ENCODE assay signal across 8 cellular contexts in the genomic region with DNA sequence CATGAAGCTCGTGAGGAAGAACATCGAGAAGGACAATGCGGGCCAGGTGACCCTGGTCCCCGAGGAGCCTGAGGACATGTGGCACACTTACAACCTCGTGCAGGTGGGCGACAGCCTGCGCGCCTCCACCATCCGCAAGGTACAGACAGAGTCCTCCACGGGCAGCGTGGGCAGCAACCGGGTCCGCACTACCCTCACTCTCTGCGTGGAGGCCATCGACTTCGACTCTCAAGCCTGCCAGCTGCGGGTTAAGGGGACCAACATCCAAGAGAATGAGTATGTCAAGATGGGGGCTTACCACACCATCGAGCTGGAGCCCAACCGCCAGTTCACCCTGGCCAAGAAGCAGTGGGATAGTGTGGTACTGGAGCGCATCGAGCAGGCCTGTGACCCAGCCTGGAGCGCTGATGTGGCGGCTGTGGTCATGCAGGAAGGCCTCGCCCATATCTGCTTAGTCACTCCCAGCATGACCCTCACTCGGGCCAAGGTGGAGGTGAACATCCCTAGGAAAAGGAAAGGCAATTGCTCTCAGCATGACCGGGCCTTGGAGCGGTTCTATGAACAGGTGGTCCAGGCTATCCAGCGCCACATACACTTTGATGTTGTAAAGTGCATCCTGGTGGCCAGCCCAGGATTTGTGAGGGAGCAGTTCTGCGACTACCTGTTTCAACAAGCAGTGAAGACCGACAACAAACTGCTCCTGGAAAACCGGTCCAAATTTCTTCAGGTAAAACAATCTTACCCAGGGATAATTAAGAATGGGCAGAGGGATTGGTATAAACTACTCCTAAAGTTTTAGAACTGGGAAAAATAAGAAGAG. TPM values are rescaled to one million over a fixed set of nuclear protein-coding genes. Genes with fewer than 3 reads are reported as not detected.
DNase-seq lines count a peak whose midpoint lies in the region; ATAC-seq and TF ChIP-seq lines count a peak whose summit lies in the region.

No MANE protein-coding gene starts in this region.

- no peaks in the 10 kb centered on the region for H3K27me3 ChIP-seq in CD8-positive, alpha-beta T cell (ENCODE audit: insufficient read depth, low read length)
- no peaks in the 10 kb centered on the region for H3K27me3 ChIP-seq in upper lobe of left lung

- intact Hi-C loops in CD8-positive, alpha-beta T cell (cut with DNase I, micrococcal nuclease), result loop anchor here (1.0 to 5.0 kb wide), 4 partner anchors 52 to 1430 kb away; a partner anchor contains a TSS

- CTCF ChIA-PET in CD8-positive, alpha-beta T cell (lab: Charles Lee), result interaction anchor here (0.6 to 2.1 kb wide), 8 partner anchors 11 to 115 kb away, joined by 3 to 21 read pairs (median 4); no protein-coding TSS in a partner anchor

- no peaks in the 10 kb centered on the region for H3K9me3 Mint-ChIP-seq in CD8-positive, alpha-beta T cell
- H3K9me3 Mint-ChIP-seq in activated naive CD4-positive, alpha-beta T cell treated with anti-CD3 and anti-CD28 coated beads, Interleukin-2, amount 50 U/mL, for 72 hours, result no peaks in the 10 kb centered on the region
- H3K9me3 Mint-ChIP-seq in glutamatergic neuron (ENCODE audit: unreplicated experiment), result peaks cover 7% of the 10 kb centered on the region

- peak overlapping the region; percentile 96 for H3K27ac Mint-ChIP-seq in CD8-positive, alpha-beta T cell
- H3K27ac Mint-ChIP-seq in activated naive CD4-positive, alpha-beta T cell treated with anti-CD3 and anti-CD28 coated beads, Interleukin-2, amount 50 U/mL, for 72 hours, result peak overlapping the region; percentile 97 to 99
- peak overlapping the region; percentile 82 for H3K27ac Mint-ChIP-seq in glutamatergic neuron (ENCODE audit: unreplicated experiment)

- H3K4me3 ChIP-seq in CD8-positive, alpha-beta T cell (ENCODE audit: low read depth, low read length), result peak overlapping the region; percentile 81
- peak overlapping the region; percentile 60 to 74 (median 68) for H3K4me3 ChIP-seq in upper lobe of left lung

- ATAC-seq in CD8-positive, alpha-beta T cell, result peak; percentile 39
- ATAC-seq in GM19395 (IDR thresholded peaks at IDR 0.05; ENCODE audit: unreplicated experiment), result peak; percentile 41
- peak; percentile 43 for ATAC-seq in HG03442 (IDR thresholded peaks at IDR 0.05; ENCODE audit: unreplicated experiment)
- peak; percentile 69 to 87 for ATAC-seq in activated naive CD4-positive, alpha-beta T cell treated with anti-CD3 and anti-CD28 coated beads, Interleukin-2, amount 50 U/mL, for 72 hours
- ATAC-seq in upper lobe of left lung (ENCODE audit: low FRiP score in 2 of 2), result peak; percentile 87 to 92

- peak overlapping the region; percentile 97 for H3K4me3 Mint-ChIP-seq in CD8-positive, alpha-beta T cell
- peak overlapping the region; percentile 98 for H3K4me3 Mint-ChIP-seq in glutamatergic neuron (ENCODE audit: unreplicated experiment)

- 2 to 6% methylated on average over 11 to 30 of the region's 31 CpGs for WGBS in upper lobe of left lung, 2 donors

- TF ChIP-seq POLR2A in upper lobe of left lung (IDR thresholded peaks at IDR 0.05), result peak in 2 of 4 donors; percentile 26 to 27

- peak overlapping the region; percentile 70 for H3K27ac ChIP-seq in CD8-positive, alpha-beta T cell (ENCODE audit: low read depth, low read length)
- H3K27ac ChIP-seq in upper lobe of left lung, result peak overlapping the region; percentile 90 to 93 (median 92)

- POLR2A ChIA-PET in CD8-positive, alpha-beta T cell (lab: Charles Lee), result interaction anchor here (0.8 to 3.2 kb wide), 9 partner anchors 10 to 309 kb away, joined by 3 to 19 read pairs (median 6); a partner anchor contains a TSS

- no peak for TF ChIP-seq CTCF in CD8-positive, alpha-beta T cell (IDR thresholded peaks at IDR 0.05)
- no peak for TF ChIP-seq CTCF in glutamatergic neuron (IDR thresholded peaks at IDR 0.05; ENCODE audit: partially characterized antibody, unreplicated experiment)
- peak in 1 of 6 experiments; percentile 23 for TF ChIP-seq CTCF in upper lobe of left lung (IDR thresholded peaks at IDR 0.05)

- no peak for TF ChIP-seq EP300 in upper lobe of left lung (IDR thresholded peaks at IDR 0.05)

- no peaks in the 10 kb centered on the region for H3K9me3 ChIP-seq in CD8-positive, alpha-beta T cell (ENCODE audit: low read length)
- H3K9me3 ChIP-seq in upper lobe of left lung, result no peaks in the 10 kb centered on the region

- peak; percentile 5 to 64 (median 45) for DNase-seq in CD8-positive, alpha-beta T cell
- DNase-seq in SHP77 treated with DMSO at 0.1 percent for 48 hours (lab: John Stamatoyannopoulos, UW) (peak; percentile 16), glutamatergic neuron (peak; percentile 47), nucleus accumbens (lab: John Stamatoyannopoulos, UW) (peak in 43 of 56 donors; percentile 9 to 69 (median 42)), upper lobe of left lung (peak; percentile 82 to 86)
- DNase-seq in activated naive CD4-positive, alpha-beta T cell treated with anti-CD3 and anti-CD28 coated beads, Interleukin-2, amount 50 U/mL, for 72 hours (ENCODE audit: low spot score in 2 of 2), result peak; percentile 58 to 82

- H3K36me3 ChIP-seq in CD8-positive, alpha-beta T cell (ENCODE audit: insufficient read depth, low read length), result no peaks in the 10 kb centered on the region
- peaks cover 0 to 14% (median 0%) of the 10 kb centered on the region in 4 donors for H3K36me3 ChIP-seq in upper lobe of left lung

- H3K36me3 Mint-ChIP-seq in CD8-positive, alpha-beta T cell, result peaks cover 38% of the 10 kb centered on the region
- peaks cover 34 to 40% of the 10 kb centered on the region in 2 donors for H3K36me3 Mint-ChIP-seq in activated naive CD4-positive, alpha-beta T cell treated with anti-CD3 and anti-CD28 coated beads, Interleukin-2, amount 50 U/mL, for 72 hours
- H3K36me3 Mint-ChIP-seq in glutamatergic neuron (ENCODE audit: unreplicated experiment), result no peaks in the 10 kb centered on the region

- H3K4me1 Mint-ChIP-seq in CD8-positive, alpha-beta T cell (ENCODE audit: low read depth), result peaks cover 72% of the 10 kb centered on the region
- H3K4me1 Mint-ChIP-seq in glutamatergic neuron (ENCODE audit: low read depth, unreplicated experiment), result peaks cover 6% of the 10 kb centered on the region

- no peaks in the 10 kb centered on the region for H3K27me3 Mint-ChIP-seq in CD8-positive, alpha-beta T cell (ENCODE audit: low read depth)
- H3K27me3 Mint-ChIP-seq in glutamatergic neuron (ENCODE audit: unreplicated experiment), result peaks cover 7% of the 10 kb centered on the region

- H3K4me1 ChIP-seq in CD8-positive, alpha-beta T cell (ENCODE audit: insufficient read depth, low read length), result peaks cover 33% of the 10 kb centered on the region
- H3K4me1 ChIP-seq in upper lobe of left lung, result peaks cover 54 to 78% (median 66%) of the 10 kb centered on the region in 4 donors

RNA-seq across cellular contexts. Expression of a gene that starts 12.9 kb away (rescaled TPM):
- total RNA-seq in CD8-positive, alpha-beta T cell, result 1 to 10 TPM; 4.6 to 7.3 TPM
- 1 to 10 TPM; 6.0 TPM for total RNA-seq in activated naive CD4-positive, alpha-beta T cell treated with anti-CD3 and anti-CD28 coated beads, Interleukin-2, amount 50 U/mL, for 72 hours
- total RNA-seq in glutamatergic neuron (ENCODE audit: unreplicated experiment) (0.96 TPM), upper lobe of left lung (100 to 1,000 TPM in 1 of 6 donors, 10 to 100 TPM in 5; 19.9 to 134 (median 60.8) TPM)

RNA-seq across cellular contexts. Expression of a gene that starts 12.9 kb away (rescaled TPM):
- 10 to 100 TPM; 13.4 to 13.7 TPM for total RNA-seq in CD8-positive, alpha-beta T cell
- total RNA-seq in activated naive CD4-positive, alpha-beta T cell treated with anti-CD3 and anti-CD28 coated beads, Interleukin-2, amount 50 U/mL, for 72 hours, result 10 to 100 TPM; 17.5 to 23.0 TPM
- total RNA-seq in glutamatergic neuron (ENCODE audit: unreplicated experiment) (7.5 TPM), upper lobe of left lung (10 to 100 TPM; 15.0 to 42.3 (median 28.7) TPM)

Comparison
In these comparisons a context has a peak if more than half of its experiments do, and no peak if none do; other contexts are left out.
1. Peak in every context shown above with its lines: DNase-seq, ATAC-seq, H3K4me3 ChIP-seq and H3K27ac ChIP-seq.
2. ATAC-seq: peak in every context shown above with its lines; median percentile 90 in upper lobe of left lung; 78 in activated naive CD4-positive, alpha-beta T cell treated with anti-CD3 and anti-CD28 coated beads, Interleukin-2, amount 50 U/mL, for 72 hours; 43 in HG03442; 41 in GM19395; 39 in CD8-positive, alpha-beta T cell.
3. DNase-seq: peak in every context shown above with its lines; median percentile 84 in upper lobe of left lung; 70 in activated naive CD4-positive, alpha-beta T cell treated with anti-CD3 and anti-CD28 coated beads, Interleukin-2, amount 50 U/mL, for 72 hours; 47 in glutamatergic neuron; 45 in CD8-positive, alpha-beta T cell; 42 in nucleus accumbens; 16 in SHP77 treated with DMSO at 0.1 percent for 48 hours.